9 cellular contexts compared by ENCODE assay signal in genomic region chr12:123126294-123127144, GRCh38. TPM values are rescaled to one million over a fixed set of nuclear protein-coding genes. Genes with fewer than 3 reads are reported as not detected.
DNase-seq lines count a peak whose midpoint lies in the region; ATAC-seq and TF ChIP-seq lines count a peak whose summit lies in the region.
"Had no signal": no experiment of that assay in that cellular context is flagged by ENCODE, and none has a peak within 500 bp of the region (broad histone marks: within the 10 kb centered on the region; RNA-seq: fewer than 3 reads in every experiment).

No MANE protein-coding gene starts in this region.

- H3K4me3 Mint-ChIP-seq in activated T-helper 17 cell treated with anti-CD3 and anti-CD28 coated beads, Interleukin-2, amount 50 U/mL, for 72 hours = no peak overlapping the region

- H3K36me3 ChIP-seq in Panc1 (ENCODE audit: control insufficient read depth, insufficient read depth, low read length) (no peaks in the 10 kb centered on the region), esophagus muscularis mucosa (no peaks in the 10 kb centered on the region), ovary (no peaks in the 10 kb centered on the region)

- no peak for TF ChIP-seq EP300 in esophagus muscularis mucosa (IDR thresholded peaks at IDR 0.05)
- peak; percentile 7 for TF ChIP-seq EP300 in ovary (IDR thresholded peaks at IDR 0.05)

- H3K36me3 Mint-ChIP-seq in activated T-helper 17 cell treated with anti-CD3 and anti-CD28 coated beads, Interleukin-2, amount 50 U/mL, for 72 hours (ENCODE audit: low read depth) = no peaks in the 10 kb centered on the region

- H3K9me3 ChIP-seq in Panc1 (ENCODE audit: control insufficient read depth, insufficient read depth, low read depth, low read length) (no peaks in the 10 kb centered on the region), esophagus muscularis mucosa (no peaks in the 10 kb centered on the region), ovary (no peaks in the 10 kb centered on the region)

- peak overlapping the region; percentile 78 for H3K27ac ChIP-seq in Panc1 (ENCODE audit: low read length)
- H3K27ac ChIP-seq in esophagus muscularis mucosa (replicated peaks in 1 of 4) = peak overlapping the region; percentile 28 to 74 (median 59)
- peak overlapping the region in 1 of 2 donors; percentile 32 for H3K27ac ChIP-seq in ovary

- no peak for TF ChIP-seq CTCF in Panc1 (IDR thresholded peaks at IDR 0.05)
- no peak for TF ChIP-seq CTCF in esophagus muscularis mucosa (IDR thresholded peaks at IDR 0.05)
- no peak for TF ChIP-seq CTCF in ovary (IDR thresholded peaks at IDR 0.05)

- H3K27me3 Mint-ChIP-seq in activated T-helper 17 cell treated with anti-CD3 and anti-CD28 coated beads, Interleukin-2, amount 50 U/mL, for 72 hours = no peaks in the 10 kb centered on the region

- ATAC-seq in Panc1 = peak; percentile 91
- ATAC-seq in activated T-helper 17 cell treated with anti-CD3 and anti-CD28 coated beads, Interleukin-2, amount 50 U/mL, for 72 hours (replicated peaks) = no peak
- no peak for ATAC-seq in HG02642 (IDR thresholded peaks at IDR 0.05; ENCODE audit: poor library complexity, unreplicated experiment)

- intact Hi-C loops in Panc1 (cut with micrococcal nuclease; ENCODE audit: unreplicated experiment) (no loop called here), esophagus muscularis mucosa (cut with DNase I) (no loop called here), ovary (cut with DNase I) (no loop called here)

- H3K4me1 Mint-ChIP-seq in activated T-helper 17 cell treated with anti-CD3 and anti-CD28 coated beads, Interleukin-2, amount 50 U/mL, for 72 hours = peaks cover 13% of the 10 kb centered on the region

- 45% methylated on average over 5 of the region's 5 CpGs for WGBS in esophagus muscularis mucosa
- 49 to 59% (median 58%) methylated on average over 5 of the region's 5 CpGs for WGBS in ovary, 3 donors

- H3K9me3 Mint-ChIP-seq in activated T-helper 17 cell treated with anti-CD3 and anti-CD28 coated beads, Interleukin-2, amount 50 U/mL, for 72 hours = no peaks in the 10 kb centered on the region

- no peak for TF ChIP-seq POLR2A in esophagus muscularis mucosa (IDR thresholded peaks at IDR 0.05; ENCODE audit: low read depth)
- no peak for TF ChIP-seq POLR2A in ovary (IDR thresholded peaks at IDR 0.05)

- no peaks in the 10 kb centered on the region for H3K27me3 ChIP-seq in Panc1 (ENCODE audit: control insufficient read depth, insufficient read depth, low read length)
- no peaks in the 10 kb centered on the region for H3K27me3 ChIP-seq in esophagus muscularis mucosa
- H3K27me3 ChIP-seq in ovary = no peaks in the 10 kb centered on the region

- CTCF ChIA-PET in Panc1 (lab: Charles Lee) = no interaction called here

- no peak overlapping the region for H3K27ac Mint-ChIP-seq in activated T-helper 17 cell treated with anti-CD3 and anti-CD28 coated beads, Interleukin-2, amount 50 U/mL, for 72 hours

- in situ Hi-C loops in Panc1 (cut with HindIII; ENCODE audit: low pct_unique_long_range_greater_than_20kb, low sequenced_read_pairs) = no loop called here

- H3K4me3 ChIP-seq in Panc1 (ENCODE audit: low read depth in 2 of 2, low read length in 2 of 2) = no peak overlapping the region
- H3K4me3 ChIP-seq in esophagus muscularis mucosa = no peak overlapping the region
- H3K4me3 ChIP-seq in ovary = no peak overlapping the region

- BruUV-seq in Panc1 (replicated peaks; lab: Mats Ljungman, UMichigan) = no TSS peak

- DNase-seq in DMS53 (lab: John Stamatoyannopoulos, UW) (peak; percentile 83), Panc1 (ENCODE audit: low read depth, low spot score) (peak; percentile 78), esophagus muscularis mucosa (ENCODE audit: extremely low spot score) (no peak), ovary (peak in 4 of 5 donors; percentile 63 to 83 (median 70)), HuH-7 (ENCODE audit: low spot score) (no peak)
- DNase-seq in stimulated activated CD4-positive, alpha-beta T cell treated with anti-CD3 and anti-CD28 coated beads, Interleukin-2, amount 100 ng/mL, for 48 hours = no peak
- DNase-seq: stimulated activated CD4-positive, alpha-beta T cell treated with anti-CD3 and anti-CD28 coated beads, Interleukin-1b, Interleukin-23, amount 100 ng/mL, for 48 hours had no signal

- H3K4me1 ChIP-seq in Panc1 (ENCODE audit: control insufficient read depth, insufficient read depth, low read length) (peaks cover 18% of the 10 kb centered on the region), esophagus muscularis mucosa (peaks cover 36 to 63% (median 46%) of the 10 kb centered on the region in 4 donors), ovary (ENCODE audit: insufficient read depth) (peaks cover 13% of the 10 kb centered on the region)

- POLR2A ChIA-PET in Panc1 (lab: Charles Lee) = interaction anchor here (0.6 kb wide), 1 partner anchor 106 kb away, joined by 3 read pairs; no protein-coding TSS in a partner anchor

RNA-seq across cellular contexts. Expression of gene PITPNM2, which starts 24.4 kb away (rescaled TPM):
- total RNA-seq in Panc1 (2021; ENCODE audit: unreplicated experiment) = 26.4 TPM
- polyA plus RNA-seq in Panc1 (2012; ENCODE audit: insufficient read length) = 25.3 TPM
- 10 to 100 TPM; 10.4 to 24.4 (median 13.3) TPM for total RNA-seq in esophagus muscularis mucosa
- total RNA-seq in ovary = 10 to 100 TPM; 11.1 to 71.8 (median 38.2) TPM
- polyA plus RNA-seq in ovary = 10 to 100 TPM; 11.1 to 12.5 TPM
- 1 to 10 TPM; 4.1 to 4.6 TPM for total RNA-seq in activated T-helper 17 cell treated with anti-CD3 and anti-CD28 coated beads, Interleukin-2, amount 50 U/mL, for 72 hours

Comparison
In these comparisons a context has a peak if more than half of its experiments do, and no peak if none do; other contexts are left out.
1. DNase-seq: peak in DMS53 (single experiment), Panc1 (single experiment) and ovary (4 of 5); none in esophagus muscularis mucosa (single experiment), stimulated activated CD4-positive, alpha-beta T cell treated with anti-CD3 and anti-CD28 coated beads, Interleukin-2, amount 100 ng/mL, for 48 hours (0 of 2) and HuH-7 (single experiment).